In the genomic region with DNA sequence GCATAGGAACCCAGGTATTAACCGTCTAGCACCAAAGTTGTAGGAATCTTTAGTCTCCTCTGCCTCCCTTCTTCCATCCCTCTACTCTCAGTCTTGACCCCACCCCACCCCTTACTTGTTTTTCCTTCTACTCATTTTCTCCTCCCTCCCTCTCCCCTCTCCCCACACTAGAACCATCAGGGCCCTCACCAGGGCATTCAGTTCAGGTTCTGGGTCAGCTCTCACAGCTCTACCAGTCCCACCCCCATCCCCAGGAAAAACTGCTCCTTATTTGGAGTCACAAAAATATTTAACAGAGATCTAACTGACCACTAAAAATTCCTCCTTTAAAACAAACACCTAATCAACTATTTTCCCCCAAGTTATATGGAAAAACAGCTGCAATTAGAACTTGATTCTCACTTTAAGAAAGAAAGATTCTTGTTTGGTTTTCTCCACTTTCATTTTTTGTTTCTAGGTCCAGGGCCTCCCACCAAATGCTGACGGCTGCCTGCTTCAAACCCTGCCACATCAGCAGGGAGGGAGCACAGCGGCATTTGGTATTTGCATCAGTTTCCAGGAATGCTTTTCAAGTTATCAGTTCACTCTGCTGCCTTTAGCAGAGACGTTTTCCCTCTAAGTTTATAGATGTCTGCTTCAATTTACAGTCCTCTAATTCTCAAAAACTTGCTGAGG, we compare ENCODE assay signal across 9 cellular contexts. TPM values are rescaled to one million over a fixed set of nuclear protein-coding genes. Genes with fewer than 3 reads are reported as not detected.
DNase-seq lines count a peak whose midpoint lies in the region; ATAC-seq, FAIRE-seq and TF ChIP-seq lines count a peak whose summit lies in the region.
"Had no signal": no experiment of that assay in that cellular context is flagged by ENCODE, and none has a peak within 500 bp of the region (broad histone marks: within the 10 kb centered on the region; RNA-seq: fewer than 3 reads in every experiment).

No MANE protein-coding gene starts in this region.

- TF ChIP-seq EP300 in A549 (IDR thresholded peaks at IDR 0.05): no peak

- CTCF ChIA-PET in A549 (lab: Yijun Ruan, JAX): interaction anchor here (1.1 kb wide), 1 partner anchor 8 kb away, joined by 4 read pairs; no protein-coding TSS in a partner anchor

- H3K36me3 ChIP-seq in brain microvascular endothelial cell (replicated peaks): peaks cover 14% of the 10 kb centered on the region

- WGBS in A549 (ENCODE audit: missing lambda C conversion rate): 32% methylated on average over 4 of the region's 4 CpGs

- no peak for FAIRE-seq in A549 (lab: Jason Lieb, UNC)

- H3K27ac ChIP-seq in A549: peak overlapping the region; percentile 38 to 71
- peak overlapping the region; percentile 90 for H3K27ac ChIP-seq in brain microvascular endothelial cell

- DNase-seq in A549 (ENCODE audit: low read depth in 1 of 2, low spot score in 1 of 2) (no peak), brain microvascular endothelial cell (peak; percentile 81), mesothelial cell of epicardium (ENCODE audit: low spot score in 2 of 2, unreplicated experiment in 2 of 2) (no peak), inferior parietal cortex (ENCODE audit: extremely low spot score) (no peak)
- no peak for DNase-seq in activated naive CD4-positive, alpha-beta T cell treated with anti-CD3 and anti-CD28 coated beads, Interleukin-2, amount 50 U/mL, for 72 hours (ENCODE audit: low spot score in 2 of 2)
- no peak for DNase-seq in effector CD8-positive, alpha-beta T cell (lab: John Stamatoyannopoulos, UW)
- DNase-seq: activated B cell treated with CpG ODN at 0.5 μM for 24 hours had no signal

- in situ Hi-C loops in brain microvascular endothelial cell (cut with HindIII; ENCODE audit: low pct_ligation_motif_present, low sequenced_read_pairs): no loop called here

- peak overlapping the region; percentile 72 for H3K4me2 ChIP-seq in A549

- H3K9me3 ChIP-seq in A549: no peaks in the 10 kb centered on the region

- H3K4me3 ChIP-seq in A549: no peak overlapping the region
- no peak overlapping the region for H3K4me3 ChIP-seq in brain microvascular endothelial cell (ENCODE audit: low read depth, low read length)

- H3K36me3 Mint-ChIP-seq in mesothelial cell of epicardium: no peaks in the 10 kb centered on the region
- no peaks in the 10 kb centered on the region for H3K36me3 Mint-ChIP-seq in activated naive CD4-positive, alpha-beta T cell treated with anti-CD3 and anti-CD28 coated beads, Interleukin-2, amount 50 U/mL, for 72 hours

- no peaks in the 10 kb centered on the region for H3K27me3 ChIP-seq in brain microvascular endothelial cell (replicated peaks)

- TF ChIP-seq CTCF in A549 (IDR thresholded peaks at IDR 0.05) (no peak), brain microvascular endothelial cell (IDR thresholded peaks at IDR 0.05; ENCODE audit: low read depth, low read length, missing control alignments) (no peak), mesothelial cell of epicardium (IDR thresholded peaks at IDR 0.05; ENCODE audit: unreplicated experiment) (no peak)

- no peaks in the 10 kb centered on the region for H3K27me3 Mint-ChIP-seq in mesothelial cell of epicardium (ENCODE audit: low read depth)

- peaks cover 50% of the 10 kb centered on the region for H3K4me1 Mint-ChIP-seq in mesothelial cell of epicardium

- H3K4me1 ChIP-seq in A549: peaks cover 19% of the 10 kb centered on the region

- peak overlapping the region; percentile 23 for H3K4me3 Mint-ChIP-seq in mesothelial cell of epicardium
- H3K4me3 Mint-ChIP-seq: activated B cell treated with CpG ODN at 0.5 μM for 24 hours had no signal

- peak overlapping the region; percentile 98 for H3K27ac Mint-ChIP-seq in mesothelial cell of epicardium
- no peak overlapping the region for H3K27ac Mint-ChIP-seq in activated naive CD4-positive, alpha-beta T cell treated with anti-CD3 and anti-CD28 coated beads, Interleukin-2, amount 50 U/mL, for 72 hours
- H3K27ac Mint-ChIP-seq: activated B cell treated with CpG ODN at 0.5 μM for 24 hours had no signal

- POLR2A ChIA-PET in A549 (lab: Yijun Ruan, JAX): no interaction called here

- H3K9me3 Mint-ChIP-seq in mesothelial cell of epicardium: no peaks in the 10 kb centered on the region
- no peaks in the 10 kb centered on the region for H3K9me3 Mint-ChIP-seq in activated naive CD4-positive, alpha-beta T cell treated with anti-CD3 and anti-CD28 coated beads, Interleukin-2, amount 50 U/mL, for 72 hours
- H3K9me3 Mint-ChIP-seq: activated B cell treated with CpG ODN at 0.5 μM for 24 hours had no signal

- TF ChIP-seq POLR2A in A549 (IDR thresholded peaks at IDR 0.05; ENCODE audit: low read length): no peak

- TF ChIP-seq RAD21 in A549 (conservative IDR thresholded peaks at IDR 0.05 in 1 of 2, IDR thresholded peaks at IDR 0.05 in 1 of 2): no peak

- peak; percentile 43 to 56; a peak in 2 of 6 replicates for ATAC-seq in A549
- ATAC-seq in HG02763 (IDR thresholded peaks at IDR 0.05; ENCODE audit: unreplicated experiment): peak; percentile 75
- ATAC-seq in GM21786 (IDR thresholded peaks at IDR 0.05; ENCODE audit: unreplicated experiment): no peak
- ATAC-seq in activated naive CD4-positive, alpha-beta T cell treated with anti-CD3 and anti-CD28 coated beads, Interleukin-2, amount 50 U/mL, for 72 hours: no peak

TF ChIP-seq in A549, 52 proteins besides CTCF, POLR2A, EP300 and RAD21:
- TF ChIP-seq RCOR1 (IDR thresholded peaks at IDR 0.05; ENCODE audit: low read depth, low read length): no peak
- no peak for TF ChIP-seq EHMT2 (IDR thresholded peaks at IDR 0.05; ENCODE audit: low read depth)
- TF ChIP-seq, protein P1, sequence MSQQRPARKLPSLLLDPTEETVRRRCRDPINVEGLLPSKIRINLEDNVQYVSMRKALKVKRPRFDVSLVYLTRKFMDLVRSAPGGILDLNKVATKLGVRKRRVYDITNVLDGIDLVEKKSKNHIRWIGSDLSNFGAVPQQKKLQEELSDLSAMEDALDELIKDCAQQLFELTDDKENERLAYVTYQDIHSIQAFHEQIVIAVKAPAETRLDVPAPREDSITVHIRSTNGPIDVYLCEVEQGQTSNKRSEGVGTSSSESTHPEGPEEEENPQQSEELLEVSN (IDR thresholded peaks at IDR 0.05; ENCODE audit: borderline replicate concordance, low read depth): no peak
- TF ChIP-seq HOXB13 (CRISPR knock-in tag; IDR thresholded peaks at IDR 0.05; ENCODE audit: low read depth): no peak

RNA-seq across cellular contexts. Expression of a gene that starts 2.8 kb away (rescaled TPM):
- 0.07 and 0.14 TPM in 2 replicates for polyA plus RNA-seq in A549 (2011; rRNA removed)
- polyA plus RNA-seq in A549 (2012; cell fraction: cytosol; rRNA removed): 0.04 TPM in 1 of 2 replicates, not detected in the other
- polyA plus RNA-seq in A549 (2012; cell fraction: nucleus; rRNA removed): 0.04 and 0.26 TPM in 2 replicates
- not detected in 3 replicates for polyA plus RNA-seq in A549 (2017; fragmentation: RNase III; extraction: RNeasy Plus Mini Kit Qiagen cat#74134 plus additional on column Dnase treatment)
- polyA minus RNA-seq in A549 (2011; rRNA and poly(A)+ RNA removed): 1.7 and 3.9 TPM in 2 replicates
- total RNA-seq in mesothelial cell of epicardium: 2,538 to 2,739 TPM (median 2,734 TPM) in 3 replicates
- not detected for total RNA-seq in activated naive CD4-positive, alpha-beta T cell treated with anti-CD3 and anti-CD28 coated beads, Interleukin-2, amount 50 U/mL, for 72 hours
- total RNA-seq: activated B cell treated with CpG ODN at 0.5 μM for 24 hours had no signal

Comparison
In these comparisons a context has a peak if more than half of its experiments do, and no peak if none do; other contexts are left out.
1. ATAC-seq: peak in A549 (2 of 2) and HG02763 (single experiment); none in GM21786 (single experiment) and activated naive CD4-positive, alpha-beta T cell treated with anti-CD3 and anti-CD28 coated beads, Interleukin-2, amount 50 U/mL, for 72 hours (0 of 2).
2. RNA of a gene that starts 2.8 kb away (total RNA-seq): 2,538 to 2,739 TPM in mesothelial cell of epicardium; not detected in activated naive CD4-positive, alpha-beta T cell treated with anti-CD3 and anti-CD28 coated beads, Interleukin-2, amount 50 U/mL, for 72 hours; every median in the first group is over 1,000 times any median in the second.